Comparison of ENCODE assay signal across 22 cellular contexts in the genomic region with DNA sequence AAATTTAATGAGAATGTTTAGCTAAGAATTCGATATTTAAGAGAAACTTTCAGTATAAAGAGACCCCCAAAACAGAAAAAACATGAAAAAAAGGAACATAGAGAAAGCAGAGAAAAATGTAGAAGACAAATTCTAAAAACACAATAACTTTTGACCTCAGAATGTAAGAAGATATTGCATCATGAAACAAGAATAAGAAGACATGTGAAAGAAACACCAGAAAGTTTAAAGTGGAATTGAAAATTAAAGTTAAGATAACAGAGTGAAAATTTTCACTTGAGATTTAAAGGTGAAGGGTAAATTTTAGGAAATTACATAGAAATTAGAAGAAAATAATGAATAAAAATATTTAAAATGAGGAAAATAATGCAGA.
"Had no signal": no experiment of that assay in that cellular context is flagged by ENCODE, and none has a peak within 500 bp of the region (broad histone marks: within the 10 kb centered on the region; RNA-seq: fewer than 3 reads in every experiment).

No MANE protein-coding gene starts in this region.

- FAIRE-seq: bronchial epithelial cell had no signal

- H3K4me3 Mint-ChIP-seq: activated naive CD4-positive, alpha-beta T cell treated with anti-CD3 and anti-CD28 coated beads for 36 hours; activated naive CD8-positive, alpha-beta T cell treated with anti-CD3 and anti-CD28 coated beads, Interleukin-2, amount 10 ng/mL, durations not matched to agents 7 days and 5 days; activated T-cell treated with anti-CD3 and anti-CD28 coated beads, Interleukin-2, amount 50 U/mL, for 24 hours; natural killer cell; T-helper 1 cell treated with Interleukin-12 subunit alpha and Interleukin-12 subunit beta and Interleukin-4 antibody, amounts not matched to agents 30 μg/mL and 1 μg/mL, for 36 hours; WTC11 had no signal

- DNase-seq: activated CD8-positive, alpha-beta memory T cell treated with anti-CD3 and anti-CD28 coated beads for 24 hours; activated CD8-positive, alpha-beta memory T cell treated with anti-CD3 and anti-CD28 coated beads, Interleukin-2, amount 50 U/mL, for 4 hours; activated naive CD4-positive, alpha-beta T cell treated with anti-CD3 and anti-CD28 coated beads for 36 hours; activated naive CD8-positive, alpha-beta T cell treated with anti-CD3 and anti-CD28 coated beads, Interleukin-2, amount 10 ng/mL, durations not matched to agents 7 days and 5 days; activated T-cell treated with anti-CD3 and anti-CD28 coated beads, Interleukin-2, amount 50 U/mL, for 24 hours; amniotic stem cell; cortex of kidney; foreskin fibroblast; left ventricle myocardium inferior; midbrain; natural killer cell; occipital lobe; retina; spleen; stimulated activated CD4-positive, alpha-beta T cell treated with anti-CD3 and anti-CD28 coated beads, Interleukin-4, amount 100 ng/mL, for 1 hour; stimulated activated naive CD4-positive, alpha-beta T cell treated with Interleukin-2 at 50 U/mL for 16 hours; T1000; upper lobe of left lung had no signal

- H3K36me3 Mint-ChIP-seq: activated naive CD8-positive, alpha-beta T cell treated with anti-CD3 and anti-CD28 coated beads, Interleukin-2, amount 10 ng/mL, durations not matched to agents 7 days and 5 days; natural killer cell had no signal

- ATAC-seq: natural killer cell had no signal

- H3K27me3 Mint-ChIP-seq: activated T-cell treated with anti-CD3 and anti-CD28 coated beads, Interleukin-2, amount 50 U/mL, for 24 hours had no signal

- H3K4me1 ChIP-seq: left ventricle myocardium inferior, spleen, upper lobe of left lung had no signal

- H3K36me3 ChIP-seq: left ventricle myocardium inferior, spleen, thoracic aorta, upper lobe of left lung had no signal

- H3K9me3 ChIP-seq: left ventricle myocardium inferior, spleen, thoracic aorta, upper lobe of left lung had no signal

- H3K27me3 ChIP-seq: spleen, upper lobe of left lung had no signal

- H3K4me1 Mint-ChIP-seq: activated naive CD8-positive, alpha-beta T cell treated with anti-CD3 and anti-CD28 coated beads, Interleukin-2, amount 10 ng/mL, durations not matched to agents 7 days and 5 days; natural killer cell had no signal

- H3K4me3 ChIP-seq: left ventricle myocardium inferior, spleen, thoracic aorta, upper lobe of left lung had no signal

- H3K27ac ChIP-seq: left ventricle myocardium inferior, spleen, thoracic aorta, upper lobe of left lung had no signal

- H3K27ac Mint-ChIP-seq: activated naive CD4-positive, alpha-beta T cell treated with anti-CD3 and anti-CD28 coated beads for 36 hours; activated naive CD8-positive, alpha-beta T cell treated with anti-CD3 and anti-CD28 coated beads, Interleukin-2, amount 10 ng/mL, durations not matched to agents 7 days and 5 days; activated T-cell treated with anti-CD3 and anti-CD28 coated beads, Interleukin-2, amount 50 U/mL, for 24 hours; natural killer cell; T-helper 1 cell treated with Interleukin-12 subunit alpha and Interleukin-12 subunit beta and Interleukin-4 antibody, amounts not matched to agents 30 μg/mL and 1 μg/mL, for 36 hours; WTC11 had no signal

- H3K9me3 Mint-ChIP-seq: activated naive CD4-positive, alpha-beta T cell treated with anti-CD3 and anti-CD28 coated beads for 36 hours; activated naive CD8-positive, alpha-beta T cell treated with anti-CD3 and anti-CD28 coated beads, Interleukin-2, amount 10 ng/mL, durations not matched to agents 7 days and 5 days; activated T-cell treated with anti-CD3 and anti-CD28 coated beads, Interleukin-2, amount 50 U/mL, for 24 hours; natural killer cell; T-helper 1 cell treated with Interleukin-12 subunit alpha and Interleukin-12 subunit beta and Interleukin-4 antibody, amounts not matched to agents 30 μg/mL and 1 μg/mL, for 36 hours had no signal
